ENCODE assay signal across 12 cellular contexts in genomic region chr2:79876430-79876829, GRCh38.
DNase-seq lines count a peak whose midpoint lies in the region; ATAC-seq, FAIRE-seq and TF ChIP-seq lines count a peak whose summit lies in the region.
"Had no signal": no experiment of that assay in that cellular context is flagged by ENCODE, and none has a peak within 500 bp of the region (broad histone marks: within the 10 kb centered on the region; RNA-seq: fewer than 3 reads in every experiment).

No MANE protein-coding gene starts in this region.

- H3K4me3 ChIP-seq in DND-41 (ENCODE audit: low read depth in 1 of 2, low read length in 2 of 2) (no peak overlapping the region), lower lobe of right lung (no peak overlapping the region)
- H3K4me3 ChIP-seq: SJSA1, uterus had no signal

- no peaks in the 10 kb centered on the region for H3K79me2 ChIP-seq in DND-41 (ENCODE audit: insufficient read depth, low read length)

- H3K27ac ChIP-seq in DND-41 (ENCODE audit: low read length) = no peak overlapping the region
- no peak overlapping the region for H3K27ac ChIP-seq in lower lobe of right lung
- H3K27ac ChIP-seq: SJSA1, uterus had no signal

- no peaks in the 10 kb centered on the region for H4K20me1 ChIP-seq in DND-41 (ENCODE audit: insufficient read depth, low read length)

- no peak overlapping the region for H3K9ac ChIP-seq in DND-41 (ENCODE audit: low read depth, low read length)

- H3K36me3 ChIP-seq in DND-41 (ENCODE audit: insufficient read depth, low read length) = no peaks in the 10 kb centered on the region
- no peaks in the 10 kb centered on the region for H3K36me3 ChIP-seq in lower lobe of right lung
- H3K36me3 ChIP-seq: SJSA1, uterus had no signal

- H3K4me1 ChIP-seq in DND-41 (ENCODE audit: insufficient read depth, low read length) = no peaks in the 10 kb centered on the region
- H3K4me1 ChIP-seq in lower lobe of right lung = no peaks in the 10 kb centered on the region
- H3K4me1 ChIP-seq: SJSA1, uterus had no signal

- H3K36me3 Mint-ChIP-seq in activated T-helper 1 cell treated with anti-CD3 and anti-CD28 coated beads, Interleukin-12 subunit alpha, Interleukin-12 subunit beta, Interleukin-2, Interleukin-4 antibody, amounts not matched to agents 30 ng/mL and 10 ng/mL and 1 ng/mL, durations not matched to agents 14 hours and 24 hours and 36 hours (ENCODE audit: low read depth) = no peaks in the 10 kb centered on the region

- H3K4me3 Mint-ChIP-seq in activated T-helper 1 cell treated with anti-CD3 and anti-CD28 coated beads, Interleukin-12 subunit alpha, Interleukin-12 subunit beta, Interleukin-2, Interleukin-4 antibody, amounts not matched to agents 30 ng/mL and 10 ng/mL and 1 ng/mL, durations not matched to agents 14 hours and 24 hours and 36 hours = no peak overlapping the region
- H3K4me3 Mint-ChIP-seq: dendritic cell treated with granulocyte-macrophage colony-stimulating factor and Interleukin-4, amounts not matched to agents 40 ng/mL and 50 ng/mL, for 4 days had no signal

- no peaks in the 10 kb centered on the region for H3K4me1 Mint-ChIP-seq in activated T-helper 1 cell treated with anti-CD3 and anti-CD28 coated beads, Interleukin-12 subunit alpha, Interleukin-12 subunit beta, Interleukin-2, Interleukin-4 antibody, amounts not matched to agents 30 ng/mL and 10 ng/mL and 1 ng/mL, durations not matched to agents 14 hours and 24 hours and 36 hours (ENCODE audit: low read depth)

- DNase-seq in DND-41 (no peak), HT1080 (ENCODE audit: low read depth) (peak; percentile 18), lower lobe of right lung (no peak), AG08395 (ENCODE audit: low spot score) (no peak), cortex of kidney (lab: John Stamatoyannopoulos, UW) (no peak)
- no peak for DNase-seq in activated T-helper 1 cell treated with anti-CD3 and anti-CD28 coated beads, Interleukin-12 subunit alpha, Interleukin-12 subunit beta, Interleukin-2, Interleukin-4 antibody, amounts not matched to agents 30 ng/mL and 10 ng/mL and 1 ng/mL, durations not matched to agents 14 hours and 24 hours and 36 hours (ENCODE audit: low spot score)
- DNase-seq: GOT3, uterus had no signal

- no peaks in the 10 kb centered on the region for H3K27me3 Mint-ChIP-seq in activated T-helper 1 cell treated with anti-CD3 and anti-CD28 coated beads, Interleukin-12 subunit alpha, Interleukin-12 subunit beta, Interleukin-2, Interleukin-4 antibody, amounts not matched to agents 30 ng/mL and 10 ng/mL and 1 ng/mL, durations not matched to agents 14 hours and 24 hours and 36 hours (ENCODE audit: insufficient read depth)
- H3K27me3 Mint-ChIP-seq: dendritic cell treated with granulocyte-macrophage colony-stimulating factor and Interleukin-4, amounts not matched to agents 40 ng/mL and 50 ng/mL, for 4 days had no signal

- H3K9me3 ChIP-seq in DND-41 (ENCODE audit: insufficient read depth, low read length, severe bottlenecking) (no peaks in the 10 kb centered on the region), lower lobe of right lung (no peaks in the 10 kb centered on the region)
- H3K9me3 ChIP-seq: SJSA1, uterus had no signal

- no peak for ATAC-seq in DND-41 (ENCODE audit: insufficient read depth, low read depth)
- ATAC-seq in lower lobe of right lung = no peak
- no peak for ATAC-seq in GM18909 (IDR thresholded peaks at IDR 0.05; ENCODE audit: poor library complexity, unreplicated experiment)

- H3K4me2 ChIP-seq in DND-41 (ENCODE audit: insufficient read depth, low read length) = no peak overlapping the region

- FAIRE-seq in TTC549 (lab: Jason Lieb, UNC) = peak; percentile 62

- TF ChIP-seq CTCF in DND-41 (IDR thresholded peaks at IDR 0.05; ENCODE audit: borderline replicate concordance, extremely low read depth, low read length, poor library complexity, severe bottlenecking) (peak; percentile 46), lower lobe of right lung (IDR thresholded peaks at IDR 0.05) (peak; percentile 10)

- intact Hi-C loops in lower lobe of right lung (cut with DNase I) = no loop called here
- intact Hi-C loops in activated T-helper 1 cell treated with anti-CD3 and anti-CD28 coated beads, Interleukin-12 subunit alpha, Interleukin-12 subunit beta, Interleukin-2, Interleukin-4 antibody, amounts not matched to agents 30 ng/mL and 10 ng/mL and 1 ng/mL, durations not matched to agents 14 hours and 24 hours and 36 hours (cut with micrococcal nuclease) = no loop called here

- H3K27ac Mint-ChIP-seq in activated T-helper 1 cell treated with anti-CD3 and anti-CD28 coated beads, Interleukin-12 subunit alpha, Interleukin-12 subunit beta, Interleukin-2, Interleukin-4 antibody, amounts not matched to agents 30 ng/mL and 10 ng/mL and 1 ng/mL, durations not matched to agents 14 hours and 24 hours and 36 hours = no peak overlapping the region
- H3K27ac Mint-ChIP-seq: dendritic cell treated with granulocyte-macrophage colony-stimulating factor and Interleukin-4, amounts not matched to agents 40 ng/mL and 50 ng/mL, for 4 days had no signal

- H2AFZ ChIP-seq in DND-41 (ENCODE audit: low read depth, low read length) = no peak overlapping the region

- no peaks in the 10 kb centered on the region for H3K27me3 ChIP-seq in DND-41 (ENCODE audit: insufficient read depth, low read length, poor library complexity)
- no peaks in the 10 kb centered on the region for H3K27me3 ChIP-seq in lower lobe of right lung (ENCODE audit: low read depth)
- H3K27me3 ChIP-seq: SJSA1, uterus had no signal

- H3K9me3 Mint-ChIP-seq in activated T-helper 1 cell treated with anti-CD3 and anti-CD28 coated beads, Interleukin-12 subunit alpha, Interleukin-12 subunit beta, Interleukin-2, Interleukin-4 antibody, amounts not matched to agents 30 ng/mL and 10 ng/mL and 1 ng/mL, durations not matched to agents 14 hours and 24 hours and 36 hours = no peaks in the 10 kb centered on the region
- H3K9me3 Mint-ChIP-seq: dendritic cell treated with granulocyte-macrophage colony-stimulating factor and Interleukin-4, amounts not matched to agents 40 ng/mL and 50 ng/mL, for 4 days had no signal
